12 cellular contexts compared by ENCODE assay signal in genomic region chr1:246110343-246111219, GRCh38.
DNase-seq lines count a peak whose midpoint lies in the region; TF ChIP-seq lines count a peak whose summit lies in the region.
"Had no signal": no experiment of that assay in that cellular context is flagged by ENCODE, and none has a peak within 500 bp of the region (broad histone marks: within the 10 kb centered on the region; RNA-seq: fewer than 3 reads in every experiment).

No MANE protein-coding gene starts in this region.

- no peak overlapping the region for H3K23ac ChIP-seq in trophoblast cell (ENCODE audit: low read length)

- H3K9me2 ChIP-seq in GM23248 (ENCODE audit: insufficient read depth) = no peaks in the 10 kb centered on the region

- H3K4me3 ChIP-seq in GM23248 (no peak overlapping the region), trophoblast cell (ENCODE audit: low read depth, low read length) (no peak overlapping the region)

- POLR2A ChIA-PET in activated CD4-positive, alpha-beta T cell treated with anti-CD3 and anti-CD28 coated beads, Interleukin-2, amount 10 ng/mL, durations not matched to agents 7 days and 5 days (lab: Charles Lee) = no interaction called here
- POLR2A ChIA-PET in activated CD4-positive, alpha-beta memory T cell treated with anti-CD3 and anti-CD28 coated beads, Interleukin-2, amount 10 ng/mL, durations not matched to agents 7 days and 5 days (lab: Charles Lee) = no interaction called here

- no peak overlapping the region for H3K27ac ChIP-seq in GM23248
- no peak overlapping the region for H3K27ac ChIP-seq in trophoblast cell (ENCODE audit: low read depth, low read length)

- no peaks in the 10 kb centered on the region for H3K27me3 Mint-ChIP-seq in neural crest cell (ENCODE audit: low read depth)
- no peaks in the 10 kb centered on the region for H3K27me3 Mint-ChIP-seq in activated T-helper 1 cell treated with anti-CD3 and anti-CD28 coated beads, Interleukin-12 subunit alpha, Interleukin-12 subunit beta, Interleukin-2, Interleukin-4 antibody, amounts not matched to agents 30 ng/mL and 10 ng/mL and 1 ng/mL, durations not matched to agents 14 hours and 24 hours and 36 hours (ENCODE audit: insufficient read depth)
- H3K27me3 Mint-ChIP-seq in activated CD4-positive, alpha-beta T cell treated with anti-CD3 and anti-CD28 coated beads, Interleukin-2, amount 10 ng/mL, durations not matched to agents 7 days and 5 days = no peaks in the 10 kb centered on the region
- H3K27me3 Mint-ChIP-seq in activated CD4-positive, alpha-beta memory T cell treated with anti-CD3 and anti-CD28 coated beads, Interleukin-2, amount 10 ng/mL, durations not matched to agents 7 days and 5 days = no peaks in the 10 kb centered on the region
- H3K27me3 Mint-ChIP-seq: naive B cell had no signal

- H4K20me1 ChIP-seq in GM23248 (ENCODE audit: insufficient read depth) = no peaks in the 10 kb centered on the region

- H2BK5ac ChIP-seq in trophoblast cell (ENCODE audit: low read depth, low read length, poor library complexity) = no peak overlapping the region

- 77 to 80% methylated on average over 12 to 13 of the region's 13 CpGs for WGBS in GM23248 (ENCODE audit: low coverage in 1 of 2, low lambda C conversion rate in 2 of 2, missing lambda C conversion rate in 2 of 2), 2 experiments
- WGBS in trophoblast cell (ENCODE audit: extremely low coverage, insufficient coverage, insufficient read length) = no CpG with 5 or more reads among the region's 13 CpGs

- 0 out of 2 replicates have a peak, but pooled peaks cover 9% of the 10 kb centered on the region for H3F3A ChIP-seq in GM23248 (ENCODE audit: insufficient read depth)

- no peaks in the 10 kb centered on the region for H3K36me3 Mint-ChIP-seq in neural crest cell (ENCODE audit: low read depth)
- H3K36me3 Mint-ChIP-seq in activated T-helper 1 cell treated with anti-CD3 and anti-CD28 coated beads, Interleukin-12 subunit alpha, Interleukin-12 subunit beta, Interleukin-2, Interleukin-4 antibody, amounts not matched to agents 30 ng/mL and 10 ng/mL and 1 ng/mL, durations not matched to agents 14 hours and 24 hours and 36 hours (ENCODE audit: low read depth) = no peaks in the 10 kb centered on the region
- H3K36me3 Mint-ChIP-seq in activated CD4-positive, alpha-beta T cell treated with anti-CD3 and anti-CD28 coated beads, Interleukin-2, amount 10 ng/mL, durations not matched to agents 7 days and 5 days (ENCODE audit: low read depth) = peaks cover 3% of the 10 kb centered on the region
- H3K36me3 Mint-ChIP-seq in activated CD4-positive, alpha-beta memory T cell treated with anti-CD3 and anti-CD28 coated beads, Interleukin-2, amount 10 ng/mL, durations not matched to agents 7 days and 5 days (ENCODE audit: low read depth) = no peaks in the 10 kb centered on the region

- H3K9me3 ChIP-seq in GM23248 (ENCODE audit: low read depth) (no peaks in the 10 kb centered on the region), trophoblast cell (ENCODE audit: insufficient read depth, low read depth, low read length) (peaks cover 4% of the 10 kb centered on the region)

- H4K8ac ChIP-seq in trophoblast cell (ENCODE audit: low read depth, low read length) = no peak overlapping the region

- H3K9ac ChIP-seq in GM23248 = no peak overlapping the region
- no peak overlapping the region for H3K9ac ChIP-seq in trophoblast cell (ENCODE audit: low read length)

- H3K27ac Mint-ChIP-seq in neural crest cell (ENCODE audit: unreplicated experiment) = peak overlapping the region; percentile 53
- no peak overlapping the region for H3K27ac Mint-ChIP-seq in activated T-helper 1 cell treated with anti-CD3 and anti-CD28 coated beads, Interleukin-12 subunit alpha, Interleukin-12 subunit beta, Interleukin-2, Interleukin-4 antibody, amounts not matched to agents 30 ng/mL and 10 ng/mL and 1 ng/mL, durations not matched to agents 14 hours and 24 hours and 36 hours
- no peak overlapping the region for H3K27ac Mint-ChIP-seq in activated CD4-positive, alpha-beta T cell treated with anti-CD3 and anti-CD28 coated beads, Interleukin-2, amount 10 ng/mL, durations not matched to agents 7 days and 5 days
- no peak overlapping the region for H3K27ac Mint-ChIP-seq in activated CD4-positive, alpha-beta memory T cell treated with anti-CD3 and anti-CD28 coated beads, Interleukin-2, amount 10 ng/mL, durations not matched to agents 7 days and 5 days

- no peak overlapping the region for H4K12ac ChIP-seq in trophoblast cell (ENCODE audit: low read depth, low read length)

- no peak overlapping the region for H2BK12ac ChIP-seq in trophoblast cell (ENCODE audit: low read length)

- CTCF ChIA-PET in activated CD4-positive, alpha-beta T cell treated with anti-CD3 and anti-CD28 coated beads, Interleukin-2, amount 10 ng/mL, durations not matched to agents 7 days and 5 days (lab: Charles Lee) = interaction anchor here (0.6 to 1.2 kb wide), 2 partner anchors 35 to 307 kb away, joined by 3 read pairs; no protein-coding TSS in a partner anchor
- CTCF ChIA-PET in activated CD4-positive, alpha-beta memory T cell treated with anti-CD3 and anti-CD28 coated beads, Interleukin-2, amount 10 ng/mL, durations not matched to agents 7 days and 5 days (lab: Charles Lee) = no interaction called here

- H3K27me3 ChIP-seq in GM23248 (replicated peaks; ENCODE audit: insufficient read depth) = no peaks in the 10 kb centered on the region
- no peaks in the 10 kb centered on the region for H3K27me3 ChIP-seq in trophoblast cell (ENCODE audit: insufficient read depth, low read length)

- no peak overlapping the region for H3K4me3 Mint-ChIP-seq in neural crest cell
- no peak overlapping the region for H3K4me3 Mint-ChIP-seq in activated T-helper 1 cell treated with anti-CD3 and anti-CD28 coated beads, Interleukin-12 subunit alpha, Interleukin-12 subunit beta, Interleukin-2, Interleukin-4 antibody, amounts not matched to agents 30 ng/mL and 10 ng/mL and 1 ng/mL, durations not matched to agents 14 hours and 24 hours and 36 hours
- H3K4me3 Mint-ChIP-seq in activated CD4-positive, alpha-beta T cell treated with anti-CD3 and anti-CD28 coated beads, Interleukin-2, amount 10 ng/mL, durations not matched to agents 7 days and 5 days = no peak overlapping the region
- H3K4me3 Mint-ChIP-seq in activated CD4-positive, alpha-beta memory T cell treated with anti-CD3 and anti-CD28 coated beads, Interleukin-2, amount 10 ng/mL, durations not matched to agents 7 days and 5 days = no peak overlapping the region
- H3K4me3 Mint-ChIP-seq: naive B cell had no signal

- peaks cover 4% of the 10 kb centered on the region for H3K79me1 ChIP-seq in trophoblast cell (ENCODE audit: low read length)

- H3K9me3 Mint-ChIP-seq in neural crest cell = no peaks in the 10 kb centered on the region
- H3K9me3 Mint-ChIP-seq in activated T-helper 1 cell treated with anti-CD3 and anti-CD28 coated beads, Interleukin-12 subunit alpha, Interleukin-12 subunit beta, Interleukin-2, Interleukin-4 antibody, amounts not matched to agents 30 ng/mL and 10 ng/mL and 1 ng/mL, durations not matched to agents 14 hours and 24 hours and 36 hours = no peaks in the 10 kb centered on the region
- H3K9me3 Mint-ChIP-seq in activated CD4-positive, alpha-beta T cell treated with anti-CD3 and anti-CD28 coated beads, Interleukin-2, amount 10 ng/mL, durations not matched to agents 7 days and 5 days = no peaks in the 10 kb centered on the region
- H3K9me3 Mint-ChIP-seq in activated CD4-positive, alpha-beta memory T cell treated with anti-CD3 and anti-CD28 coated beads, Interleukin-2, amount 10 ng/mL, durations not matched to agents 7 days and 5 days = peaks cover 2% of the 10 kb centered on the region

- no peak overlapping the region for H3K14ac ChIP-seq in trophoblast cell (ENCODE audit: low read length)

- no peak overlapping the region for H2AFZ ChIP-seq in GM23248
- no peak overlapping the region for H2AFZ ChIP-seq in trophoblast cell (ENCODE audit: insufficient read depth, low read length, poor library complexity)

- TF ChIP-seq CTCF in neural crest cell (conservative IDR thresholded peaks at IDR 0.05) = no peak

- intact Hi-C loops in activated T-helper 1 cell treated with anti-CD3 and anti-CD28 coated beads, Interleukin-12 subunit alpha, Interleukin-12 subunit beta, Interleukin-2, Interleukin-4 antibody, amounts not matched to agents 30 ng/mL and 10 ng/mL and 1 ng/mL, durations not matched to agents 14 hours and 24 hours and 36 hours (cut with micrococcal nuclease) = loop anchor here (5.0 to 10.0 kb wide), 2 partner anchors 48 to 956 kb away; partner anchors contain the start of gene KIF26B

- in situ Hi-C loops in GM23248 (cut with MboI) = no loop called here

- no peak overlapping the region for H3K4ac ChIP-seq in trophoblast cell (ENCODE audit: low read depth, low read length)

- H3K79me2 ChIP-seq in GM23248 (ENCODE audit: insufficient read depth) (no peaks in the 10 kb centered on the region), trophoblast cell (ENCODE audit: control insufficient read depth, insufficient read depth, low read length, poor library complexity) (no peaks in the 10 kb centered on the region)

- no peaks in the 10 kb centered on the region for H3K36me3 ChIP-seq in GM23248 (ENCODE audit: low read depth)
- H3K36me3 ChIP-seq in trophoblast cell (ENCODE audit: control insufficient read depth in 1 of 2, insufficient read depth in 2 of 2, low read length in 2 of 2) = peaks cover 2% of the 10 kb centered on the region in 2 experiments

- H3K4me2 ChIP-seq in GM23248 (ENCODE audit: unreplicated experiment) (no peak overlapping the region), trophoblast cell (ENCODE audit: low read length) (no peak overlapping the region)

- DNase-seq in GM23248 = peak; percentile 5
- DNase-seq in NCI-H2107 treated with DMSO at 0.1 percent for 48 hours (lab: John Stamatoyannopoulos, UW; ENCODE audit: unreplicated experiment) = peak; percentile 75
- DNase-seq in brain pericyte (ENCODE audit: low read depth, low spot score) = peak; percentile 73
- no peak for DNase-seq in neural crest cell (ENCODE audit: low read depth, low spot score)
- no peak for DNase-seq in activated T-helper 1 cell treated with anti-CD3 and anti-CD28 coated beads, Interleukin-12 subunit alpha, Interleukin-12 subunit beta, Interleukin-2, Interleukin-4 antibody, amounts not matched to agents 30 ng/mL and 10 ng/mL and 1 ng/mL, durations not matched to agents 14 hours and 24 hours and 36 hours (ENCODE audit: low spot score)
- DNase-seq in activated CD4-positive, alpha-beta T cell treated with anti-CD3 and anti-CD28 coated beads, Interleukin-2, amount 10 ng/mL, durations not matched to agents 7 days and 5 days = no peak
- no peak for DNase-seq in trophoblast cell
- DNase-seq in activated CD4-positive, alpha-beta memory T cell treated with anti-CD3 and anti-CD28 coated beads, Interleukin-2, amount 10 ng/mL, durations not matched to agents 7 days and 5 days = no peak
- DNase-seq: naive B cell; OCI-M1; stimulated activated CD4-positive, alpha-beta T cell treated with anti-CD3 and anti-CD28 coated beads, Interleukin-12 subunit alpha, Interleukin-12 subunit beta, amount 100 ng/mL, for 4 hours; T1000 had no signal

- H2AK5ac ChIP-seq in trophoblast cell (ENCODE audit: low read length) = no peak overlapping the region

- no peak overlapping the region for H2BK120ac ChIP-seq in trophoblast cell (ENCODE audit: insufficient read depth, low read length, poor library complexity)

- no peak overlapping the region for H4K91ac ChIP-seq in trophoblast cell (ENCODE audit: low read depth, low read length)

- H3K4me1 ChIP-seq in GM23248 (ENCODE audit: insufficient read depth) (peaks cover 11% of the 10 kb centered on the region), trophoblast cell (ENCODE audit: control insufficient read depth in 1 of 2, insufficient read depth in 2 of 2, low read length in 2 of 2) (peaks cover 0 to 3% of the 10 kb centered on the region in 2 experiments)

- H3K4me1 Mint-ChIP-seq in neural crest cell = peaks cover 27% of the 10 kb centered on the region
- no peaks in the 10 kb centered on the region for H3K4me1 Mint-ChIP-seq in activated T-helper 1 cell treated with anti-CD3 and anti-CD28 coated beads, Interleukin-12 subunit alpha, Interleukin-12 subunit beta, Interleukin-2, Interleukin-4 antibody, amounts not matched to agents 30 ng/mL and 10 ng/mL and 1 ng/mL, durations not matched to agents 14 hours and 24 hours and 36 hours (ENCODE audit: low read depth)
- peaks cover 13% of the 10 kb centered on the region for H3K4me1 Mint-ChIP-seq in activated CD4-positive, alpha-beta T cell treated with anti-CD3 and anti-CD28 coated beads, Interleukin-2, amount 10 ng/mL, durations not matched to agents 7 days and 5 days
- H3K4me1 Mint-ChIP-seq in activated CD4-positive, alpha-beta memory T cell treated with anti-CD3 and anti-CD28 coated beads, Interleukin-2, amount 10 ng/mL, durations not matched to agents 7 days and 5 days = no peaks in the 10 kb centered on the region

- no peak overlapping the region for H3K18ac ChIP-seq in trophoblast cell (ENCODE audit: low read length)

Comparison
In these comparisons a context has a peak if more than half of its experiments do, and no peak if none do; other contexts are left out.
1. DNase-seq: peak in GM23248 (single experiment), NCI-H2107 treated with DMSO at 0.1 percent for 48 hours (single experiment) and brain pericyte (single experiment); none in neural crest cell (single experiment), activated T-helper 1 cell treated with anti-CD3 and anti-CD28 coated beads, Interleukin-12 subunit alpha, Interleukin-12 subunit beta, Interleukin-2, Interleukin-4 antibody, amounts not matched to agents 30 ng/mL and 10 ng/mL and 1 ng/mL, durations not matched to agents 14 hours and 24 hours and 36 hours (single experiment), activated CD4-positive, alpha-beta T cell treated with anti-CD3 and anti-CD28 coated beads, Interleukin-2, amount 10 ng/mL, durations not matched to agents 7 days and 5 days (single experiment), trophoblast cell (0 of 2) and activated CD4-positive, alpha-beta memory T cell treated with anti-CD3 and anti-CD28 coated beads, Interleukin-2, amount 10 ng/mL, durations not matched to agents 7 days and 5 days (single experiment).